In the genomic region with DNA sequence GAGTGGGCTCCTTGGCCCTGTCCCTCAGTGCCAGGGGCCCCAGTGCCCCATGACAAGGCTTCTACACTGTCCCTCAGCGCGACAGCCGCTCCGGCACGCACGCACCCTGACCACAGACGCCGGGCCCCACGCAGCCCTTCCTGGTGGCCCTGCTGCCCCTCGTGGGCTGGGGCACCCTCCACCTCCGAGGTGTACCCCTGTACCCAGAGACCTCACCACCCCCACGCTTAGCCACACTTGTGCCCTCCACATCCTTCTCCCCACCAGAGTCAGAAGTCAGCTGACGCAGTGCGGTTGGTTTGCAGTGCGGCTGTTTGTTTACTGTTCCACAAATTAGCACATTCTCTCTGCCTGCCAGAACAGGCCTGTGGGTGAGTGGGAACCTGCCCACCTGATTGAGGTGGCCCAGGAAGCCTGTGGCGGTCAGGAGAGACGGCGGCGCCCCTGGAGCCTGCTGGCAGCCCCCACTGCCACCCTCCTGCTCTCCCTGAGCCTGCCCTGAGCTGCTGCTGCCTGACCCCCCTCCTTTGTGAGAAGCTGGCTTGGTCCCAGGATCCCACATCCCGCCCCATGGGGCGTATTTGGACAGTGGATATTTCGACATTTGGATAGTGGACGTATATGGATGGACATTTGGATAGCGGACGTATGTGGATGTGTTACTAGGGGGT, we compare ENCODE assay signal across 19 cellular contexts. TPM values are rescaled to one million over a fixed set of nuclear protein-coding genes. Genes with fewer than 3 reads are reported as not detected.
A peak's percentile ranks its signal among the peaks of the same experiment; 100 is the strongest.
DNase-seq lines count a peak whose midpoint lies in the region; ATAC-seq and TF ChIP-seq lines count a peak whose summit lies in the region.
"Had no signal": no experiment of that assay in that cellular context is flagged by ENCODE, and none has a peak within 500 bp of the region (broad histone marks: within the 10 kb centered on the region; RNA-seq: fewer than 3 reads in every experiment).

No MANE protein-coding gene starts in this region.

- H3K36me3 ChIP-seq in right lobe of liver: peaks cover 0 to 11% (median 6%) of the 10 kb centered on the region in 4 donors

- TF ChIP-seq POLR2A in right lobe of liver (IDR thresholded peaks at IDR 0.05): no peak

- H3K27ac Mint-ChIP-seq in chondrocyte (ENCODE audit: unreplicated experiment): no peak overlapping the region

- TF ChIP-seq CTCF in chondrocyte (IDR thresholded peaks at IDR 0.05): no peak
- TF ChIP-seq CTCF in right lobe of liver (IDR thresholded peaks at IDR 0.05): no peak

- H3K27ac ChIP-seq in right lobe of liver: no peak overlapping the region
- H3K27ac ChIP-seq: 22Rv1, HL-60, RWPE1 had no signal

- no peaks in the 10 kb centered on the region for H3K4me1 Mint-ChIP-seq in chondrocyte (ENCODE audit: low read depth)

- H3K4me3 Mint-ChIP-seq in chondrocyte (ENCODE audit: unreplicated experiment): no peak overlapping the region
- H3K4me3 Mint-ChIP-seq: CD8-positive, alpha-beta memory T cell had no signal

- no peak overlapping the region for H3K4me3 ChIP-seq in right lobe of liver
- H3K4me3 ChIP-seq: HAP-1 had no signal

- peaks cover 19% of the 10 kb centered on the region for H3K9me3 Mint-ChIP-seq in chondrocyte (ENCODE audit: low read depth)
- H3K9me3 Mint-ChIP-seq: CD8-positive, alpha-beta memory T cell had no signal

- intact Hi-C loops in right lobe of liver (cut with DNase I) (no loop called here), sciatic nerve (cut with DNase I) (no loop called here)

- H3K9me3 ChIP-seq in right lobe of liver: no peaks in the 10 kb centered on the region

- WGBS in right lobe of liver (ENCODE audit: insufficient coverage, low coverage, low lambda C conversion rate, missing lambda C conversion rate): 100% methylated on average over 5 of the region's 25 CpGs

- DNase-seq in activated naive CD4-positive, alpha-beta T cell treated with anti-CD3 and anti-CD28 coated beads, Interleukin-2, amount 50 U/mL, for 16 hours: peak; percentile 4
- DNase-seq in activated naive CD4-positive, alpha-beta T cell treated with Interleukin-2 at 50 U/mL for 16 hours: no peak
- DNase-seq in chondrocyte (ENCODE audit: low spot score) (peak; percentile 92), right lobe of liver (peak in 2 of 3 donors; percentile 35 to 38), sciatic nerve (ENCODE audit: low spot score) (peak; percentile 42), EL (no peak), HCEC 1CT (no peak)
- DNase-seq: CD8-positive, alpha-beta memory T cell; DMS79; KG1; NCI-H1436; NCI-H2029 treated with DMSO at 0.1 percent for 48 hours; NCI-H510A; NCI-H774 had no signal

- no peaks in the 10 kb centered on the region for H3K27me3 Mint-ChIP-seq in chondrocyte (ENCODE audit: low read depth)
- H3K27me3 Mint-ChIP-seq: CD8-positive, alpha-beta memory T cell had no signal

- ATAC-seq in right lobe of liver (peak in 1 of 4 donors; percentile 35), sciatic nerve (no peak), HG02852 (IDR thresholded peaks at IDR 0.05; ENCODE audit: unreplicated experiment) (no peak)

- H3K4me1 ChIP-seq in right lobe of liver: no peaks in the 10 kb centered on the region
- H3K4me1 ChIP-seq: HAP-1 had no signal

- no peaks in the 10 kb centered on the region for H3K27me3 ChIP-seq in right lobe of liver

- H3K36me3 Mint-ChIP-seq in chondrocyte (ENCODE audit: low read depth): peaks cover 31% of the 10 kb centered on the region

RNA-seq across cellular contexts. Expression of a gene that starts 38.0 kb away (rescaled TPM):
- total RNA-seq in chondrocyte: 0.20 to 0.23 TPM in 2 of 3 replicates, not detected in the other
- total RNA-seq in right lobe of liver: 1 to 10 TPM in 1 of 6 experiments, under 1 TPM in 4, not detected in 1; 0.12 to 3.3 (median 0.15) TPM
- total RNA-seq in sciatic nerve: 1.2 TPM
- total RNA-seq: CD8-positive, alpha-beta memory T cell had no signal

RNA-seq across cellular contexts. Expression of a gene that starts 39.9 kb away (rescaled TPM):
- total RNA-seq in chondrocyte (19.5 to 24.4 TPM (median 20.8 TPM) in 3 replicates), right lobe of liver (10 to 100 TPM; 20.2 to 33.6 (median 29.4) TPM), sciatic nerve (41.1 TPM)

Comparison
In these comparisons a context has a peak if more than half of its experiments do, and no peak if none do; other contexts are left out.
1. DNase-seq: peak in activated naive CD4-positive, alpha-beta T cell treated with anti-CD3 and anti-CD28 coated beads, Interleukin-2, amount 50 U/mL, for 16 hours (single experiment), chondrocyte (single experiment), right lobe of liver (2 of 3) and sciatic nerve (single experiment); none in activated naive CD4-positive, alpha-beta T cell treated with Interleukin-2 at 50 U/mL for 16 hours (single experiment), EL (single experiment) and HCEC 1CT (single experiment).